Comparison of ENCODE assay signal across 8 cellular contexts in genomic region chr4:22897520-22898108, GRCh38.
DNase-seq lines count a peak whose midpoint lies in the region; ATAC-seq and TF ChIP-seq lines count a peak whose summit lies in the region.

No MANE protein-coding gene starts in this region.

- peak; percentile 70 for ATAC-seq in HG02885 (IDR thresholded peaks at IDR 0.05; ENCODE audit: poor library complexity, unreplicated experiment)
- peak; percentile 66 for ATAC-seq in mucosa of descending colon
- no peak for ATAC-seq in GM21526 (IDR thresholded peaks at IDR 0.05; ENCODE audit: low FRiP score, unreplicated experiment)
- no peak for ATAC-seq in GM19452 (IDR thresholded peaks at IDR 0.05; ENCODE audit: unreplicated experiment)

- H3K9ac ChIP-seq in OCI-LY3 (ENCODE audit: low read length) = no peak overlapping the region

- H3K9me3 ChIP-seq in OCI-LY3 (ENCODE audit: insufficient read depth, low read length) (no peaks in the 10 kb centered on the region), mucosa of descending colon (no peaks in the 10 kb centered on the region)

- H3K4me1 ChIP-seq in OCI-LY3 (ENCODE audit: low read length) (peaks cover 5% of the 10 kb centered on the region; the same call in 1 of the 2 replicates), mucosa of descending colon (ENCODE audit: low read depth) (no peaks in the 10 kb centered on the region)

- no peaks in the 10 kb centered on the region for H3K27me3 ChIP-seq in OCI-LY3 (ENCODE audit: low read depth, low read length)

- H3K79me2 ChIP-seq in OCI-LY3 (ENCODE audit: low read length) = no peaks in the 10 kb centered on the region

- peak; percentile 79 for TF ChIP-seq CTCF in OCI-LY3 (IDR thresholded peaks at IDR 0.05; ENCODE audit: low read depth, low read length)
- peak; percentile 49 for TF ChIP-seq CTCF in mucosa of descending colon (IDR thresholded peaks at IDR 0.05)

- peak; percentile 30 for DNase-seq in activated CD4-positive, CD25-positive, alpha-beta regulatory T cell treated with anti-CD3 and anti-CD28 coated beads, Interleukin-2, amount 50 U/mL, for 72 hours
- no peak for DNase-seq in activated CD4-positive, CD25-positive, alpha-beta regulatory T cell (lab: John Stamatoyannopoulos, UW)
- peak; percentile 4 for DNase-seq in cerebellum (ENCODE audit: low spot score)
- DNase-seq in mucosa of descending colon = peak in 1 of 3 donors; percentile 4

- no peak overlapping the region for H3K27ac ChIP-seq in OCI-LY3 (ENCODE audit: low read length)

- 0 out of 2 replicates have a peak overlapping the region, but pooled peaks have one; percentile 69 for H2AFZ ChIP-seq in OCI-LY3 (ENCODE audit: low read depth, low read length)

- H4K20me1 ChIP-seq in OCI-LY3 (ENCODE audit: insufficient read depth, low read length) = no peaks in the 10 kb centered on the region

- no peak overlapping the region for H3K4me2 ChIP-seq in OCI-LY3 (ENCODE audit: low read length)

- H3K36me3 ChIP-seq in OCI-LY3 (replicated peaks; ENCODE audit: low read depth, low read length) (no peaks in the 10 kb centered on the region), mucosa of descending colon (ENCODE audit: low read depth) (no peaks in the 10 kb centered on the region)

- H3K4me3 ChIP-seq in OCI-LY3 (ENCODE audit: low read length) (no peak overlapping the region), mucosa of descending colon (no peak overlapping the region)

- intact Hi-C loops in mucosa of descending colon (cut with DNase I, micrococcal nuclease) = no loop called here

Comparison
In these comparisons a context has a peak if more than half of its experiments do, and no peak if none do; other contexts are left out.
1. DNase-seq: peak in activated CD4-positive, CD25-positive, alpha-beta regulatory T cell treated with anti-CD3 and anti-CD28 coated beads, Interleukin-2, amount 50 U/mL, for 72 hours (single experiment) and cerebellum (single experiment); none in activated CD4-positive, CD25-positive, alpha-beta regulatory T cell (0 of 4).
2. ATAC-seq: peak in HG02885 (single experiment) and mucosa of descending colon (single experiment); none in GM21526 (single experiment) and GM19452 (single experiment).